ENCODE assay signal across 12 cellular contexts in genomic region chr6:36592221-36592655, GRCh38. TPM values are rescaled to one million over a fixed set of nuclear protein-coding genes. Genes with fewer than 3 reads are reported as not detected.
DNase-seq lines count a peak whose midpoint lies in the region; ATAC-seq and TF ChIP-seq lines count a peak whose summit lies in the region.
"Had no signal": no experiment of that assay in that cellular context is flagged by ENCODE, and none has a peak within 500 bp of the region (broad histone marks: within the 10 kb centered on the region; RNA-seq: fewer than 3 reads in every experiment).

No MANE protein-coding gene starts in this region.

- intact Hi-C loops in breast epithelium (cut with DNase I; ENCODE audit: low total_unique reads), result no loop called here

- H4K20me1 ChIP-seq in BLaER1, result peaks cover 29% of the 10 kb centered on the region

- H3K4me1 ChIP-seq in BLaER1, result peaks cover 61% of the 10 kb centered on the region
- no peaks in the 10 kb centered on the region for H3K4me1 ChIP-seq in breast epithelium

- no peak for DNase-seq in breast epithelium (ENCODE audit: low spot score in 2 of 2)
- no peak for DNase-seq in NCI-H1930 (lab: John Stamatoyannopoulos, UW)
- no peak for DNase-seq in T-helper 9 cell
- no peak for DNase-seq in A172 (ENCODE audit: low spot score)
- no peak for DNase-seq in SK-N-DZ (ENCODE audit: low spot score)
- DNase-seq: anterior cingulate cortex, DMS79 treated with DMSO at 0.1 percent for 48 hours, Right ventricle myocardium superior had no signal

- peak overlapping the region; percentile 99 for H3K27ac ChIP-seq in BLaER1
- peak overlapping the region; percentile 40 to 100 for H3K27ac ChIP-seq in breast epithelium

- H3K4me3 ChIP-seq in BLaER1 (peak overlapping the region; percentile 82), breast epithelium (no peak overlapping the region)
- H3K4me3 ChIP-seq: thoracic aorta had no signal

- peak overlapping the region; percentile 100 for H3K9ac ChIP-seq in BLaER1

- peak overlapping the region; percentile 94 for H3K4me2 ChIP-seq in BLaER1

- H3K27me3 ChIP-seq in BLaER1 (no peaks in the 10 kb centered on the region), breast epithelium (no peaks in the 10 kb centered on the region)

- H3K9me3 ChIP-seq in BLaER1 (no peaks in the 10 kb centered on the region), breast epithelium (no peaks in the 10 kb centered on the region)
- H3K9me3 ChIP-seq: thoracic aorta had no signal

- TF ChIP-seq POLR2A in breast epithelium (IDR thresholded peaks at IDR 0.05), result no peak

- peaks cover 17% of the 10 kb centered on the region for H3K36me3 ChIP-seq in BLaER1
- H3K36me3 ChIP-seq in breast epithelium, result no peaks in the 10 kb centered on the region

- no peak for TF ChIP-seq CTCF in breast epithelium (IDR thresholded peaks at IDR 0.05)

- ATAC-seq in GM19025 (IDR thresholded peaks at IDR 0.05; ENCODE audit: low read depth, unreplicated experiment) (peak; percentile 45), HG03460 (IDR thresholded peaks at IDR 0.05; ENCODE audit: unreplicated experiment) (peak; percentile 42)

RNA-seq across cellular contexts. Expression of gene SRSF3, which starts 1.9 kb away (rescaled TPM):
- 100 to 1,000 TPM; 163 to 425 (median 276) TPM for total RNA-seq in breast epithelium
- 238 and 255 TPM in 2 replicates for total RNA-seq in A172 (2014; rRNA removed; shearing (Covaris generic))
- polyA plus RNA-seq in SK-N-DZ (2014; cell fraction: cytosol; rRNA removed), result 189 and 228 TPM in 2 replicates
- 227 and 252 TPM in 2 replicates for polyA plus RNA-seq in SK-N-DZ (2014; cell fraction: nucleus; rRNA removed)

RNA-seq across cellular contexts. Expression of gene STK38, which starts 45.0 kb away (rescaled TPM):
- 10 to 100 TPM; 27.5 to 39.4 (median 31.4) TPM for total RNA-seq in breast epithelium
- 23.7 and 25.3 TPM in 2 replicates for total RNA-seq in A172 (2014; rRNA removed; shearing (Covaris generic))
- 16.2 and 18.8 TPM in 2 replicates for polyA plus RNA-seq in SK-N-DZ (2014; cell fraction: cytosol; rRNA removed)
- polyA plus RNA-seq in SK-N-DZ (2014; cell fraction: nucleus; rRNA removed), result 19.8 and 25.7 TPM in 2 replicates
